ENCODE assay signal across 24 cellular contexts in genomic region chr5:57931807-57932206, GRCh38.
"Had no signal": no experiment of that assay in that cellular context is flagged by ENCODE, and none has a peak within 500 bp of the region (broad histone marks: within the 10 kb centered on the region; RNA-seq: fewer than 3 reads in every experiment).

No MANE protein-coding gene starts in this region.

- H3K9me3 ChIP-seq: mucosa of descending colon, ovary, right atrium auricular region, right lobe of liver, vagina had no signal

- H3K27me3 ChIP-seq: ovary, right atrium auricular region, right lobe of liver, tibial nerve, vagina had no signal

- H3K4me3 Mint-ChIP-seq: mesothelial cell of epicardium; naive thymus-derived CD4-positive, alpha-beta T cell; natural killer cell treated with Interleukin-12 subunit alpha and Interleukin-12 subunit beta and Interleukin-15 and Interleukin-18, amount 100 ng/mL, for 72 hours; stimulated activated memory B cell treated with anti-CD40 and anti-IgM and Interleukin-4, amounts not matched to agents 10 μg/mL and 1 μg/mL and 100 μg/mL, for 72 hours; stimulated activated naive CD8-positive, alpha-beta T cell treated with anti-CD3 and anti-CD28 coated beads, Interleukin-15, amount 100 ng/mL, for 72 hours; type B pancreatic cell had no signal

- H3K27ac Mint-ChIP-seq: naive thymus-derived CD4-positive, alpha-beta T cell; natural killer cell treated with Interleukin-12 subunit alpha and Interleukin-12 subunit beta and Interleukin-15 and Interleukin-18, amount 100 ng/mL, for 72 hours; progenitor cell of endocrine pancreas; stimulated activated memory B cell treated with anti-CD40 and anti-IgM and Interleukin-4, amounts not matched to agents 10 μg/mL and 1 μg/mL and 100 μg/mL, for 72 hours; type B pancreatic cell had no signal

- DNase-seq: islet precursor cell; left ventricle myocardium inferior; mesendoderm; mucosa of descending colon; naive thymus-derived CD4-positive, alpha-beta T cell; ovary; right lobe of liver; stimulated activated CD4-positive, alpha-beta T cell treated with anti-CD3 and anti-CD28 coated beads, Interleukin-1b, Interleukin-23, amount 100 ng/mL, for 48 hours; stimulated activated CD4-positive, alpha-beta T cell treated with anti-CD3 and anti-CD28 coated beads, Interleukin-2, amount 100 ng/mL, for 48 hours; stimulated activated CD4-positive, alpha-beta T cell treated with anti-CD3 and anti-CD28 coated beads, Interleukin-4, amount 100 ng/mL, for 4 hours; stimulated activated CD8-positive, alpha-beta memory T cell treated with anti-CD3 and anti-CD28 coated beads, Interleukin-4, amount 100 ng/mL, for 48 hours; stimulated activated naive CD4-positive, alpha-beta T cell treated with Interleukin-2 at 50 U/mL for 16 hours; stimulated activated naive CD8-positive, alpha-beta T cell treated with anti-CD3 and anti-CD28 coated beads, Interleukin-15, amount 100 ng/mL, for 72 hours; substantia nigra had no signal

- H3K36me3 Mint-ChIP-seq: mesothelial cell of epicardium; naive thymus-derived CD4-positive, alpha-beta T cell; natural killer cell treated with Interleukin-12 subunit alpha and Interleukin-12 subunit beta and Interleukin-15 and Interleukin-18, amount 100 ng/mL, for 72 hours; stimulated activated memory B cell treated with anti-CD40 and anti-IgM and Interleukin-4, amounts not matched to agents 10 μg/mL and 1 μg/mL and 100 μg/mL, for 72 hours; type B pancreatic cell had no signal

- H3K4me1 ChIP-seq: left ventricle myocardium inferior, right atrium auricular region, right lobe of liver, tibial nerve, vagina had no signal

- H3K4me3 ChIP-seq: left ventricle myocardium inferior, lung, mucosa of descending colon, ovary, right atrium auricular region, right lobe of liver, smooth muscle cell, tibial nerve, vagina had no signal

- ATAC-seq: mucosa of descending colon; naive thymus-derived CD4-positive, alpha-beta T cell; natural killer cell treated with Interleukin-12 subunit alpha and Interleukin-12 subunit beta and Interleukin-15 and Interleukin-18, amount 100 ng/mL, for 72 hours; right lobe of liver; stimulated activated memory B cell treated with anti-CD40 and anti-IgM and Interleukin-4, amounts not matched to agents 10 μg/mL and 1 μg/mL and 100 μg/mL, for 72 hours; stimulated activated naive CD8-positive, alpha-beta T cell treated with anti-CD3 and anti-CD28 coated beads, Interleukin-15, amount 100 ng/mL, for 72 hours had no signal

- H3K27ac ChIP-seq: left ventricle myocardium inferior, ovary, right atrium auricular region, right lobe of liver, tibial nerve, vagina had no signal

- H3K27me3 Mint-ChIP-seq: natural killer cell treated with Interleukin-12 subunit alpha and Interleukin-12 subunit beta and Interleukin-15 and Interleukin-18, amount 100 ng/mL, for 72 hours; progenitor cell of endocrine pancreas; stimulated activated memory B cell treated with anti-CD40 and anti-IgM and Interleukin-4, amounts not matched to agents 10 μg/mL and 1 μg/mL and 100 μg/mL, for 72 hours; type B pancreatic cell had no signal

- H3K36me3 ChIP-seq: left ventricle myocardium inferior, ovary, right atrium auricular region, right lobe of liver, tibial nerve, vagina had no signal

- H3K4me1 Mint-ChIP-seq: naive thymus-derived CD4-positive, alpha-beta T cell; stimulated activated memory B cell treated with anti-CD40 and anti-IgM and Interleukin-4, amounts not matched to agents 10 μg/mL and 1 μg/mL and 100 μg/mL, for 72 hours; stimulated activated naive CD8-positive, alpha-beta T cell treated with anti-CD3 and anti-CD28 coated beads, Interleukin-15, amount 100 ng/mL, for 72 hours had no signal

- H3K9me3 Mint-ChIP-seq: natural killer cell treated with Interleukin-12 subunit alpha and Interleukin-12 subunit beta and Interleukin-15 and Interleukin-18, amount 100 ng/mL, for 72 hours; stimulated activated memory B cell treated with anti-CD40 and anti-IgM and Interleukin-4, amounts not matched to agents 10 μg/mL and 1 μg/mL and 100 μg/mL, for 72 hours; stimulated activated naive CD8-positive, alpha-beta T cell treated with anti-CD3 and anti-CD28 coated beads, Interleukin-15, amount 100 ng/mL, for 72 hours had no signal
